9 cellular contexts compared by ENCODE assay signal in the genomic region with DNA sequence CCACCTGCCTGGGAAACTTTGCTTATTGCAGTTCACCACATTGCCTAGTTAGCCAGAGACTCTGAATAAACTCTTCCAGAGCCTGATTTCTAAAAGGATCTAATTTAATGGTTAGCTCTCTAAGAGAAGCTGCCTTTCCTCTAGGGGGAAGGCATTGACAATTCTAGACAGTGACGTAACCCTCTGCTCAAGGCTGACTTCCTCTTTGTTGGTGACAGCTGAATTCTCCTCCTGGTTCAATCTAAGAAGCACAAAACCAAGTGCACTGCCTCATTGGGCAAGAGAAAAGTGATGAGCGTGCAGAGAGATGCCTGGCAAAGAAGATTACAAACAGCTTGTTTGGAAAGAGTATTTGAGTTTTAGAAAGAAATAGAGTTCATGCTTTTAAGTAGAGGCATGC.
DNase-seq lines count a peak whose midpoint lies in the region; ATAC-seq and TF ChIP-seq lines count a peak whose summit lies in the region.
"Had no signal": no experiment of that assay in that cellular context is flagged by ENCODE, and none has a peak within 500 bp of the region (broad histone marks: within the 10 kb centered on the region; RNA-seq: fewer than 3 reads in every experiment).

No MANE protein-coding gene starts in this region.

- TF ChIP-seq CTCF in GM12865 (IDR thresholded peaks at IDR 0.05; ENCODE audit: insufficient read depth, low read depth, low read length, missing control alignments) (no peak), cardiac fibroblast (IDR thresholded peaks at IDR 0.05; ENCODE audit: low read depth, low read length) (no peak), transverse colon (IDR thresholded peaks at IDR 0.05) (no peak)

- POLR2A ChIA-PET in HEK293T (lab: Yijun Ruan, JAX), result no interaction called here

- CTCF ChIA-PET in HEK293T (lab: Yijun Ruan, JAX), result no interaction called here

- ATAC-seq in GM21515 (IDR thresholded peaks at IDR 0.05; ENCODE audit: unreplicated experiment), result peak; percentile 85
- ATAC-seq in HG03575 (IDR thresholded peaks at IDR 0.05; ENCODE audit: extremely low read depth, insufficient number of reproducible peaks, low FRiP score, unreplicated experiment), result peak; percentile 71

- no peak overlapping the region for H3K27ac ChIP-seq in transverse colon
- H3K27ac ChIP-seq: parathyroid adenoma had no signal

- DNase-seq in GM12865 (ENCODE audit: low read depth) (peak; percentile 72), cardiac fibroblast (ENCODE audit: low read depth in 2 of 2) (peak; percentile 5 to 22), transverse colon (peak; percentile 13), HEK293T (ENCODE audit: extremely low spot score) (no peak), HK-2 (ENCODE audit: unreplicated experiment) (no peak), retina (no peak)

- TF ChIP-seq EP300 in transverse colon (IDR thresholded peaks at IDR 0.05; ENCODE audit: low read depth), result no peak

- H3K27me3 ChIP-seq in transverse colon, result no peaks in the 10 kb centered on the region

- no peaks in the 10 kb centered on the region for H3K36me3 ChIP-seq in transverse colon

- intact Hi-C loops in transverse colon (cut with DNase I; ENCODE audit: low total_unique reads), result no loop called here

- TF ChIP-seq POLR2A in transverse colon (IDR thresholded peaks at IDR 0.05), result no peak

- WGBS in transverse colon (ENCODE audit: low coverage in 1 of 2), 2 donors, result 47 to 65% methylated on average over 2 of the region's 2 CpGs

- peaks cover 0 to 24% (median 10%) of the 10 kb centered on the region in 4 donors for H3K4me1 ChIP-seq in transverse colon
- H3K4me1 ChIP-seq: parathyroid adenoma had no signal

- no peaks in the 10 kb centered on the region for H3K9me3 ChIP-seq in transverse colon

- H3K4me3 ChIP-seq in GM12865 (ENCODE audit: low read depth, low read length), result no peak overlapping the region
- H3K4me3 ChIP-seq in cardiac fibroblast (replicated peaks in 1 of 2; ENCODE audit: low read depth in 2 of 2, low read length in 2 of 2), result no peak overlapping the region
- no peak overlapping the region for H3K4me3 ChIP-seq in transverse colon

- in situ Hi-C loops in transverse colon (cut with MboI; ENCODE audit: low pct_ligation_motif_present in 1 of 4, low pct_unique_long_range_greater_than_20kb in 1 of 4, low sequenced_read_pairs in 3 of 4), result no loop called here

TF ChIP-seq in HEK293T, 16 proteins besides CTCF, POLR2A, EP300 and RAD21:
- TF ChIP-seq SUZ12 (IDR thresholded peaks at IDR 0.05) (no peak), SP1 (IDR thresholded peaks at IDR 0.05) (no peak), ZNF384 (IDR thresholded peaks at IDR 0.05) (no peak), L3MBTL2 (conservative IDR thresholded peaks at IDR 0.05) (no peak), LEF1 (IDR thresholded peaks at IDR 0.05; ENCODE audit: borderline replicate concordance) (no peak), FOXA1 (IDR thresholded peaks at IDR 0.05) (no peak)

Comparison
In these comparisons a context has a peak if more than half of its experiments do, and no peak if none do; other contexts are left out.
1. DNase-seq: peak in GM12865 (single experiment), cardiac fibroblast (2 of 2) and transverse colon (single experiment); none in HEK293T (single experiment), HK-2 (single experiment) and retina (single experiment).